Comparison of ENCODE assay signal across 18 cellular contexts in the genomic region with DNA sequence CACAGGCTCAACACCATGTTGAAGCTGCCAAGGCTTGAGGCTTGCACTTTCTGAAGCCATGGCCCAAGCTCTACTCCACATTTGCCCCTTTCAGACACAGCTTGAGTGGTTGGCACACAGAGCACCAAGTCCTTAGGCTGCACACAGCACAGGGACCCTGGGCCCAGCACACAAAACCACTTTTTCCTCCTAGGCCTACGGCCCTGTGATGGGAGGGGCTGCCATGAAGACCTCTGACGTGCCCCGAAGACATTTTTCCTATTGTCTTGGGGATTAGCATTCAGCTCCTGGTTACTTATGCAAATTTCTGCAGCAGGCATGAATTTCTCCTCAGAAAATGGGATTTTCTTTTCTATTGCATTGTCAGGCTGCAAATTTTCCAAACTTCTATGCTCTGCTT.
DNase-seq lines count a peak whose midpoint lies in the region; ATAC-seq and TF ChIP-seq lines count a peak whose summit lies in the region.
"Had no signal": no experiment of that assay in that cellular context is flagged by ENCODE, and none has a peak within 500 bp of the region (broad histone marks: within the 10 kb centered on the region; RNA-seq: fewer than 3 reads in every experiment).

No MANE protein-coding gene starts in this region.

- no peaks in the 10 kb centered on the region for H3K9me2 ChIP-seq in PC-3 (replicated peaks; ENCODE audit: low read length)

- no peak overlapping the region for H3K18ac ChIP-seq in mesendoderm (ENCODE audit: low read length)

- in situ Hi-C loops in HAP-1 (cut with MboI; ENCODE audit: low sequenced_read_pairs) = no loop called here

- no peak overlapping the region for H4K8ac ChIP-seq in mesendoderm (ENCODE audit: low read depth, low read length)

- no peak overlapping the region for H3K4me2 ChIP-seq in mesendoderm (ENCODE audit: low read length)
- no peak overlapping the region for H3K4me2 ChIP-seq in PC-3 (ENCODE audit: low read length)
- H3K4me2 ChIP-seq: BLaER1 had no signal

- no peaks in the 10 kb centered on the region for H3K4me1 Mint-ChIP-seq in osteocyte (ENCODE audit: unreplicated experiment)
- H3K4me1 Mint-ChIP-seq: CD14-positive monocyte; CD4-positive, alpha-beta memory T cell; CD4-positive, CD25-positive, alpha-beta regulatory T cell; CD8-positive, alpha-beta memory T cell had no signal

- H2BK120ac ChIP-seq in mesendoderm (ENCODE audit: low read depth, low read length) = no peak overlapping the region

- H3K56ac ChIP-seq in mesendoderm (ENCODE audit: low read length) = no peak overlapping the region

- POLR2A ChIA-PET in PC-3 (lab: Charles Lee; ENCODE audit: unreplicated experiment) = no interaction called here

- no peaks in the 10 kb centered on the region for H3K27me3 Mint-ChIP-seq in osteocyte (ENCODE audit: unreplicated experiment)
- H3K27me3 Mint-ChIP-seq: CD4-positive, alpha-beta memory T cell; CD4-positive, CD25-positive, alpha-beta regulatory T cell; CD8-positive, alpha-beta memory T cell had no signal

- H3K79me1 ChIP-seq in mesendoderm (ENCODE audit: low read length) = no peaks in the 10 kb centered on the region

- intact Hi-C loops in PC-3 (cut with micrococcal nuclease) = no loop called here

- DNase-seq in HAP-1 (ENCODE audit: low spot score in 2 of 2) (peak; percentile 25 to 54), NT2/D1 (ENCODE audit: low read depth, low spot score) (peak; percentile 8), mesendoderm (peak; percentile 21), PC-3 (no peak), D341Med (ENCODE audit: low spot score) (no peak), osteocyte (ENCODE audit: extremely low spot score, unreplicated experiment) (no peak)
- DNase-seq: 8988T; ACHN; BE2C; C1 segment of cervical spinal cord; CD4-positive, alpha-beta memory T cell; CD4-positive, CD25-positive, alpha-beta regulatory T cell; CD8-positive, alpha-beta memory T cell; COR-L47; DMS79 treated with DMSO at 0.1 percent for 48 hours; GF-D8 had no signal

- no peak overlapping the region for H3K27ac Mint-ChIP-seq in osteocyte (ENCODE audit: unreplicated experiment)
- H3K27ac Mint-ChIP-seq: CD14-positive monocyte; CD4-positive, alpha-beta memory T cell; CD4-positive, CD25-positive, alpha-beta regulatory T cell; CD8-positive, alpha-beta memory T cell had no signal

- H3K9me3 ChIP-seq in HAP-1 (peaks cover 17% of the 10 kb centered on the region; the same call in 1 of the 2 replicates), NT2/D1 (ENCODE audit: insufficient read depth, low read length) (peaks cover 8% of the 10 kb centered on the region; the same call in 1 of the 2 replicates), PC-3 (ENCODE audit: low read length) (no peaks in the 10 kb centered on the region)
- H3K9me3 ChIP-seq: BE2C, BLaER1 had no signal

- H2BK5ac ChIP-seq in mesendoderm (ENCODE audit: low read length) = no peak overlapping the region

- H3K23ac ChIP-seq in mesendoderm (ENCODE audit: low read length) = no peak overlapping the region

- peaks cover 4% of the 10 kb centered on the region; the same call in 1 of the 2 replicates for H3K4me1 ChIP-seq in HAP-1
- no peaks in the 10 kb centered on the region for H3K4me1 ChIP-seq in NT2/D1 (ENCODE audit: insufficient read depth, insufficient read length)
- no peaks in the 10 kb centered on the region for H3K4me1 ChIP-seq in mesendoderm (ENCODE audit: control insufficient read depth, low read depth, low read length)
- no peaks in the 10 kb centered on the region for H3K4me1 ChIP-seq in PC-3 (ENCODE audit: insufficient read depth, low read length)
- H3K4me1 ChIP-seq: BE2C, BLaER1 had no signal

- no peaks in the 10 kb centered on the region for H3K27me3 ChIP-seq in HAP-1 (ENCODE audit: low read depth)
- no peaks in the 10 kb centered on the region for H3K27me3 ChIP-seq in NT2/D1 (ENCODE audit: insufficient read depth, insufficient read length)
- H3K27me3 ChIP-seq in mesendoderm (ENCODE audit: insufficient read depth, low read length, poor library complexity) = no peaks in the 10 kb centered on the region
- no peaks in the 10 kb centered on the region for H3K27me3 ChIP-seq in PC-3 (ENCODE audit: low read length)
- H3K27me3 ChIP-seq: BE2C, BLaER1 had no signal

- H3K27ac ChIP-seq in mesendoderm (ENCODE audit: low read depth, low read length) (no peak overlapping the region), PC-3 (ENCODE audit: low read length) (no peak overlapping the region)
- H3K27ac ChIP-seq: BLaER1 had no signal

- no peaks in the 10 kb centered on the region for H3K9me3 Mint-ChIP-seq in osteocyte (ENCODE audit: unreplicated experiment)

- H3K4me3 Mint-ChIP-seq in osteocyte (ENCODE audit: unreplicated experiment) = no peak overlapping the region
- H3K4me3 Mint-ChIP-seq: CD14-positive monocyte; CD4-positive, alpha-beta memory T cell; CD8-positive, alpha-beta memory T cell had no signal

- BruUV-seq in PC-3 (replicated peaks; lab: Mats Ljungman, UMichigan) = no TSS peak

- H2AK5ac ChIP-seq in mesendoderm (ENCODE audit: low read length) = no peak overlapping the region

- WGBS in mesendoderm (ENCODE audit: extremely low coverage, insufficient coverage, low lambda C conversion rate) = no CpG with 5 or more reads among the region's 3 CpGs

- H4K5ac ChIP-seq in mesendoderm (ENCODE audit: low read length) = no peak overlapping the region

- no peaks in the 10 kb centered on the region for H3F3A ChIP-seq in PC-3 (ENCODE audit: low read length, unreplicated experiment)

- H4K20me1 ChIP-seq in PC-3 (ENCODE audit: low read length) = no peaks in the 10 kb centered on the region
- H4K20me1 ChIP-seq: BLaER1 had no signal

- no peaks in the 10 kb centered on the region for H3K79me2 ChIP-seq in mesendoderm (ENCODE audit: control insufficient read depth, insufficient read depth, low read length)
- no peaks in the 10 kb centered on the region for H3K79me2 ChIP-seq in PC-3 (ENCODE audit: low read length)

- CTCF ChIA-PET in PC-3 (lab: Charles Lee) = no interaction called here

- no peak overlapping the region for H3K4ac ChIP-seq in mesendoderm (ENCODE audit: low read depth, low read length)

- H3K36me3 ChIP-seq in HAP-1 (replicated peaks) = no peaks in the 10 kb centered on the region
- H3K36me3 ChIP-seq in NT2/D1 (ENCODE audit: insufficient read depth, insufficient read length, low read length) = no peaks in the 10 kb centered on the region
- no peaks in the 10 kb centered on the region for H3K36me3 ChIP-seq in mesendoderm (ENCODE audit: control insufficient read depth, insufficient read depth, low read length)
- H3K36me3 ChIP-seq in PC-3 (ENCODE audit: low read depth, low read length) = no peaks in the 10 kb centered on the region
- H3K36me3 ChIP-seq: BE2C, BLaER1 had no signal

- H3K9ac ChIP-seq in NT2/D1 (ENCODE audit: insufficient read length, low read depth) (no peak overlapping the region), mesendoderm (ENCODE audit: low read length) (no peak overlapping the region), PC-3 (ENCODE audit: low read length) (no peak overlapping the region)
- H3K9ac ChIP-seq: BLaER1 had no signal

- no peak overlapping the region for H3K4me3 ChIP-seq in HAP-1
- no peak overlapping the region for H3K4me3 ChIP-seq in NT2/D1 (ENCODE audit: insufficient read length, low read depth)
- no peak overlapping the region for H3K4me3 ChIP-seq in mesendoderm (ENCODE audit: low read length)
- no peak overlapping the region for H3K4me3 ChIP-seq in PC-3 (ENCODE audit: low read length)
- H3K4me3 ChIP-seq: BLaER1 had no signal

- ATAC-seq in PC-3 = no peak

- TF ChIP-seq CTCF in PC-3 (conservative IDR thresholded peaks at IDR 0.05; ENCODE audit: low read depth, low read length) (no peak), osteocyte (IDR thresholded peaks at IDR 0.05) (no peak)

- no peaks in the 10 kb centered on the region for H3K36me3 Mint-ChIP-seq in osteocyte (ENCODE audit: unreplicated experiment)
- H3K36me3 Mint-ChIP-seq: CD14-positive monocyte; CD4-positive, alpha-beta memory T cell; CD4-positive, CD25-positive, alpha-beta regulatory T cell; CD8-positive, alpha-beta memory T cell had no signal

- H2AFZ ChIP-seq in PC-3 (ENCODE audit: low read length) = no peak overlapping the region

- H2BK15ac ChIP-seq in mesendoderm (replicated peaks; ENCODE audit: low read depth) = no peak overlapping the region

Comparison
In these comparisons a context has a peak if more than half of its experiments do, and no peak if none do; other contexts are left out.
1. DNase-seq: peak in HAP-1 (2 of 2), NT2/D1 (single experiment) and mesendoderm (single experiment); none in PC-3 (single experiment), D341Med (single experiment) and osteocyte (single experiment).